In genomic region chr5:77561965-77562364, GRCh38 we compare ENCODE assay signal across 21 cellular contexts.
"Had no signal": no experiment of that assay in that cellular context is flagged by ENCODE, and none has a peak within 500 bp of the region (broad histone marks: within the 10 kb centered on the region; RNA-seq: fewer than 3 reads in every experiment).

No MANE protein-coding gene starts in this region.

- H3K27ac ChIP-seq: HL-60, RWPE1, SJSA1, SK-N-MC had no signal

- H3K4me1 ChIP-seq: SJSA1 had no signal

- DNase-seq: KBM-7; MV-4-11; NCI-H1048; NCI-H1105; NCI-H1436 treated with DMSO at 0.1 percent for 48 hours; NCI-H1694; NCI-H187 treated with DMSO at 0.1 percent for 48 hours; NCI-H2029 treated with DMSO at 0.1 percent for 48 hours; NCI-H2171 treated with DMSO at 0.1 percent for 48 hours; NCI-H2227 treated with DMSO at 0.1 percent for 48 hours; NCI-H524; NCI-H526 treated with DMSO at 0.1 percent for 48 hours; NCI-H774; NK-92 treated with Interleukin-12 subunit alpha and Interleukin-12 subunit beta, amount 100 ng/mL, for 24 hours; PC-3; SHP77 treated with DMSO at 0.1 percent for 48 hours had no signal

- H3K9me3 ChIP-seq: SJSA1 had no signal

- H3K36me3 ChIP-seq: SJSA1 had no signal

- H3K4me3 ChIP-seq: SJSA1, SK-N-MC had no signal

- ATAC-seq: Panc1 had no signal
